In the genomic region with DNA sequence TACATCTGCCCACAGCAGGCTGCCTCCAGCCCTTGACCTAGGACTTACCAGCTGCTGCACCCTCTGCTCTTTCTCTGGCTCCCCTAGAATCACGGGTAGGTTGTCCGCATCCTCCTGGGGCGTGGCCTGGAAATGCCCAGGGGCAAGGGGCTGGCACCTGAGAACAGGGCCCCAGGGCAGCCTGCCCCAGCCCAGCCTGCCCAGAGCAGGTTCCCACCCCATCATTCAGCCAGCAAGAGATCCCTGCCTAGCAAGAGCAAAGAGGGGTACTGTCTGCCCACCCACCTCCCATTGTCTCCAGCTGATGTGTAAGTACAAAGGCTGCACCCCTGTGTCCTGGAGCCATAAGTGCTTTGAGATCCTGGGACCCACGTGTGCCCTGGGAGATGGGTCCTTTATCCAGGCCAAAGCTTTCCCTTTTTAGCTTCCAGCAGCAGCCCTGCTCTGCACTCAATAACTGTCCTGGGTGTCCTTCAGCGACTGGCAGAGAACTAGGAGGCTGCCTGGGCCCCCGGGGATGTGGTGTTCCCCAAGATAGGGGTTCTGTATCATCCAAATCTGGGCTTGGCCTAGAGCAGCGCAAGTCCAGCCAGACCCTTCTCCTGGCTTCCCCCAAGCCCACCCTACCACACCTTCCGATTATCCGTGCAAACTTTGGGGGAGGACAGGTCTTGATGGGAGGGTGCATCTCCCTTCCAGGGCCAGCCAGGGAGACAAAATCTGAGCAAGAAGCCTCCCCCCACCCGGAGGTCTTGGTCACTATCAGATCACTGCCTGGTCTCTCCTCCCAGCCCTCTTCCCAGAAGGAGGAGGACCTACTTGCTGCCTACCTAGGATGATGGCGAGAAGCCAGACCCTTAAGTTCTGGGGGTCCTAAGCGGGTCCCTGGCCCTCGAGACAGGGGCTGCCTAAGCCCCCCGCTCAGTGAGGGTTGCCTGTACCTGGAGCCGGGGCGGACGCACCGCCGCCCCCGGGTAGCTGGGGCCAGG, we compare ENCODE assay signal across 9 cellular contexts. TPM values are rescaled to one million over a fixed set of nuclear protein-coding genes. Genes with fewer than 3 reads are reported as not detected.
DNase-seq lines count a peak whose midpoint lies in the region; ATAC-seq and TF ChIP-seq lines count a peak whose summit lies in the region.
"Had no signal": no experiment of that assay in that cellular context is flagged by ENCODE, and none has a peak within 500 bp of the region (broad histone marks: within the 10 kb centered on the region; RNA-seq: fewer than 3 reads in every experiment).

No MANE protein-coding gene starts in this region.

- WGBS in hepatocyte (ENCODE audit: low lambda C conversion rate, missing lambda C conversion rate) = 44% methylated on average over 18 of the region's 20 CpGs

- no peaks in the 10 kb centered on the region for H3K79me2 ChIP-seq in hepatocyte

- H3K4me1 ChIP-seq in hepatocyte (ENCODE audit: insufficient read depth) = peaks cover 10% of the 10 kb centered on the region

- H3K27ac ChIP-seq in hepatocyte = peak overlapping the region; percentile 55
- H3K27ac ChIP-seq: epithelial cell of prostate had no signal

- H3K9me2 ChIP-seq in hepatocyte (replicated peaks; ENCODE audit: insufficient read depth) = no peaks in the 10 kb centered on the region

- no peaks in the 10 kb centered on the region for H3K27me3 ChIP-seq in hepatocyte

- no peaks in the 10 kb centered on the region for H3K36me3 ChIP-seq in hepatocyte (replicated peaks; ENCODE audit: insufficient read depth, low read depth)

- DNase-seq in COLO668 (lab: John Stamatoyannopoulos, UW; ENCODE audit: unreplicated experiment) (peak; percentile 0), hepatocyte (ENCODE audit: low spot score) (no peak), retinal pigment epithelial cell (ENCODE audit: low read depth) (no peak), Ammon's horn (ENCODE audit: low spot score) (no peak)

- H4K20me1 ChIP-seq in hepatocyte (ENCODE audit: insufficient read depth, poor library complexity, severe bottlenecking) = no peaks in the 10 kb centered on the region

- H3K4me3 ChIP-seq in WI38 (ENCODE audit: low read depth, low read length) = peak overlapping the region; percentile 59
- H3K4me3 ChIP-seq in hepatocyte = peak overlapping the region; percentile 62
- H3K4me3 ChIP-seq in retinal pigment epithelial cell (ENCODE audit: low read length) = peak overlapping the region; percentile 63

- ATAC-seq in activated CD4-positive, CD25-positive, alpha-beta regulatory T cell treated with anti-CD3 and anti-CD28 coated beads, Interleukin-2, amount 50 U/mL, for 24 hours = no peak
- ATAC-seq in GM21381 (IDR thresholded peaks at IDR 0.05; ENCODE audit: unreplicated experiment) (no peak), HG03565 (IDR thresholded peaks at IDR 0.05; ENCODE audit: unreplicated experiment) (no peak)

- no peaks in the 10 kb centered on the region for H3K9me3 ChIP-seq in hepatocyte (ENCODE audit: low read depth)

- peak overlapping the region; percentile 98 for H3K4me2 ChIP-seq in hepatocyte

- TF ChIP-seq CTCF in WI38 (IDR thresholded peaks at IDR 0.05; ENCODE audit: low read depth, low read length) (no peak), hepatocyte (IDR thresholded peaks at IDR 0.05; ENCODE audit: poor library complexity) (no peak), retinal pigment epithelial cell (conservative IDR thresholded peaks at IDR 0.05; ENCODE audit: low read depth, low read length) (no peak)

- H2AFZ ChIP-seq in hepatocyte = peak overlapping the region; percentile 92

RNA-seq across cellular contexts. Expression of gene TSPOAP1, which starts 4.9 kb away (rescaled TPM):
- 10.0 and 15.4 TPM in 2 replicates for total RNA-seq in hepatocyte
- 17.8 and 19.0 TPM in 2 replicates for polyA plus RNA-seq in hepatocyte

RNA-seq across cellular contexts. Expression of gene SUPT4H1, which starts 28.3 kb away (rescaled TPM):
- 54.5 and 62.1 TPM in 2 replicates for total RNA-seq in hepatocyte
- polyA plus RNA-seq in hepatocyte = 91.3 and 108 TPM in 2 replicates

RNA-seq across cellular contexts. Expression of gene MPO, which starts 43.0 kb away (rescaled TPM):
- total RNA-seq in hepatocyte = 0.13 TPM in 1 of 2 replicates, not detected in the other
- polyA plus RNA-seq in hepatocyte = not detected in 2 replicates
